Comparison of ENCODE assay signal across 14 cellular contexts in genomic region chr6:125547320-125547843, GRCh38.
DNase-seq lines count a peak whose midpoint lies in the region; ATAC-seq and TF ChIP-seq lines count a peak whose summit lies in the region.
"Had no signal": no experiment of that assay in that cellular context is flagged by ENCODE, and none has a peak within 500 bp of the region (broad histone marks: within the 10 kb centered on the region; RNA-seq: fewer than 3 reads in every experiment).

No MANE protein-coding gene starts in this region.

- peaks cover 0 to 2% of the 10 kb centered on the region in 2 donors for H3K4me1 ChIP-seq in aorta (ENCODE audit: control insufficient read depth in 1 of 2, insufficient read depth in 2 of 2, low read length in 2 of 2)
- H3K4me1 ChIP-seq in spleen = no peaks in the 10 kb centered on the region
- H3K4me1 ChIP-seq in mucosa of descending colon (ENCODE audit: low read depth) = no peaks in the 10 kb centered on the region
- H3K4me1 ChIP-seq: A549, Caco-2, HAP-1 had no signal

- intact Hi-C loops in aorta (cut with DNase I) (no loop called here), spleen (cut with DNase I; ENCODE audit: low total_unique reads) (no loop called here), mucosa of descending colon (cut with DNase I, micrococcal nuclease) (no loop called here)

- no peaks in the 10 kb centered on the region for H3K9me3 ChIP-seq in SK-N-MC (ENCODE audit: low read depth, low read length)
- H3K9me3 ChIP-seq in aorta (ENCODE audit: control insufficient read depth, low read length) = no peaks in the 10 kb centered on the region
- H3K9me3 ChIP-seq in spleen = no peaks in the 10 kb centered on the region
- no peaks in the 10 kb centered on the region for H3K9me3 ChIP-seq in mucosa of descending colon
- H3K9me3 ChIP-seq: A549, Caco-2, HAP-1 had no signal

- H3K36me3 ChIP-seq in SK-N-MC (ENCODE audit: insufficient read depth, low read length) (no peaks in the 10 kb centered on the region), aorta (ENCODE audit: control insufficient read depth in 1 of 2, insufficient read depth in 2 of 2, low read length in 1 of 2) (no peaks in the 10 kb centered on the region), spleen (no peaks in the 10 kb centered on the region), mucosa of descending colon (ENCODE audit: low read depth) (no peaks in the 10 kb centered on the region)
- H3K36me3 ChIP-seq: HAP-1 had no signal

- H3K27ac ChIP-seq in SK-N-MC (peak overlapping the region; percentile 82), aorta (ENCODE audit: low read depth in 1 of 2, low read length in 2 of 2) (no peak overlapping the region), spleen (no peak overlapping the region)
- H3K27ac ChIP-seq: A549 had no signal

- H3K4me3 ChIP-seq in SK-N-MC (peak overlapping the region; percentile 63), aorta (ENCODE audit: low read length in 2 of 2) (no peak overlapping the region), spleen (no peak overlapping the region), mucosa of descending colon (no peak overlapping the region)
- H3K4me3 ChIP-seq: A549, HAP-1 had no signal

- TF ChIP-seq CTCF in spleen (IDR thresholded peaks at IDR 0.05 in 8 of 11, conservative IDR thresholded peaks at IDR 0.05 in 3 of 11) = no peak
- TF ChIP-seq CTCF in mucosa of descending colon (IDR thresholded peaks at IDR 0.05) = no peak

- peak; percentile 14 for DNase-seq in M059J (ENCODE audit: low read depth)
- DNase-seq in SK-N-MC (ENCODE audit: low read depth, low spot score) = peak; percentile 93
- peak; percentile 33 for DNase-seq in left kidney (ENCODE audit: low read depth, low spot score)
- DNase-seq in aorta = no peak
- DNase-seq in spleen = no peak
- DNase-seq in putamen (ENCODE audit: low spot score) = no peak
- no peak for DNase-seq in mucosa of descending colon
- no peak for DNase-seq in stimulated activated CD8-positive, alpha-beta memory T cell treated with anti-CD3 and anti-CD28 coated beads, Interleukin-4, amount 100 ng/mL, for 48 hours
- DNase-seq: Caco-2; CD8-positive, alpha-beta T cell; DND-41; GDM1 had no signal

- no peak for TF ChIP-seq POLR2A in spleen (IDR thresholded peaks at IDR 0.05)

- ATAC-seq in aorta (ENCODE audit: low FRiP score) (peak; percentile 23), mucosa of descending colon (no peak)
- ATAC-seq: CD8-positive, alpha-beta T cell had no signal

- H3K27me3 ChIP-seq in aorta (ENCODE audit: control insufficient read depth in 1 of 2, insufficient read depth in 2 of 2, low read length in 1 of 2) = no peaks in the 10 kb centered on the region
- no peaks in the 10 kb centered on the region for H3K27me3 ChIP-seq in spleen (replicated peaks in 1 of 7)

- no peak overlapping the region for H3K9ac ChIP-seq in SK-N-MC (ENCODE audit: insufficient read length)

- WGBS in aorta, 2 donors = 93 to 94% methylated on average over 4 of the region's 4 CpGs
- 83 to 95% (median 84%) methylated on average over 4 of the region's 4 CpGs for WGBS in spleen, 5 donors

Comparison
In these comparisons a context has a peak if more than half of its experiments do, and no peak if none do; other contexts are left out.
1. DNase-seq: peak in M059J (single experiment), SK-N-MC (single experiment) and left kidney (single experiment); none in aorta (0 of 2), spleen (single experiment), putamen (single experiment), mucosa of descending colon (0 of 3) and stimulated activated CD8-positive, alpha-beta memory T cell treated with anti-CD3 and anti-CD28 coated beads, Interleukin-4, amount 100 ng/mL, for 48 hours (single experiment).